In genomic region chr13:36888645-36889044, GRCh38 we compare ENCODE assay signal across 21 cellular contexts. TPM values are rescaled to one million over a fixed set of nuclear protein-coding genes. Genes with fewer than 3 reads are reported as not detected.
A peak's percentile ranks its signal among the peaks of the same experiment; 100 is the strongest.
DNase-seq lines count a peak whose midpoint lies in the region; ATAC-seq, FAIRE-seq and TF ChIP-seq lines count a peak whose summit lies in the region.
"Had no signal": no experiment of that assay in that cellular context is flagged by ENCODE, and none has a peak within 500 bp of the region (broad histone marks: within the 10 kb centered on the region; RNA-seq: fewer than 3 reads in every experiment).

No MANE protein-coding gene starts in this region.

- H3K4me1 ChIP-seq in right cardiac atrium (ENCODE audit: control insufficient read depth, insufficient read depth, low read length) (peaks cover 7% of the 10 kb centered on the region), right atrium auricular region (peaks cover 0 to 11% of the 10 kb centered on the region in 2 donors), mesendoderm (ENCODE audit: control insufficient read depth, low read depth, low read length) (peaks cover 15% of the 10 kb centered on the region), pancreas (no peaks in the 10 kb centered on the region)
- H3K4me1 ChIP-seq: A549 had no signal

- TF ChIP-seq CTCF in right atrium auricular region (IDR thresholded peaks at IDR 0.05) = no peak
- no peak for TF ChIP-seq CTCF in pancreas (IDR thresholded peaks at IDR 0.05)

- no peaks in the 10 kb centered on the region for H3K9me3 Mint-ChIP-seq in T-helper 2 cell treated with Interferon-gamma antibody and Interleukin-4, amounts not matched to agents 5 μg/mL and 100 μg/mL, for 36 hours

- no peaks in the 10 kb centered on the region for H3K79me1 ChIP-seq in mesendoderm (ENCODE audit: low read length)

- H3K36me3 ChIP-seq in right atrium auricular region (no peaks in the 10 kb centered on the region), mesendoderm (ENCODE audit: control insufficient read depth, insufficient read depth, low read length) (no peaks in the 10 kb centered on the region), pancreas (no peaks in the 10 kb centered on the region)
- H3K36me3 ChIP-seq: MG63, Peyer's patch had no signal

- H3K27ac ChIP-seq in right cardiac atrium (ENCODE audit: low read length) (no peak overlapping the region), right atrium auricular region (peak overlapping the region in 1 of 2 donors; percentile 16), mesendoderm (ENCODE audit: low read depth, low read length) (no peak overlapping the region), pancreas (no peak overlapping the region)
- H3K27ac ChIP-seq: A549, C4-2B, GM23248, Peyer's patch had no signal

- no peak overlapping the region for H3K23ac ChIP-seq in mesendoderm (ENCODE audit: low read length)

- H2BK120ac ChIP-seq in mesendoderm (ENCODE audit: low read depth, low read length) = no peak overlapping the region

- FAIRE-seq in pancreas (lab: Jason Lieb, UNC) = no peak
- FAIRE-seq: A549, GM12878, GM19239 had no signal

- peak overlapping the region; percentile 17 for H2BK5ac ChIP-seq in mesendoderm (ENCODE audit: low read length)

- intact Hi-C loops in right cardiac atrium (cut with DNase I) = no loop called here
- intact Hi-C loops in pancreas (cut with DNase I) = no loop called here

- no peak overlapping the region for H3K9ac ChIP-seq in mesendoderm (ENCODE audit: low read length)
- H3K9ac ChIP-seq: GM23248, SK-N-SH had no signal

- ATAC-seq in right cardiac atrium (peak; percentile 62 to 78), GM18502 (IDR thresholded peaks at IDR 0.05; ENCODE audit: poor library complexity, unreplicated experiment) (no peak), pancreas (no peak)
- ATAC-seq: A549 had no signal

- no peak overlapping the region for H3K4me3 Mint-ChIP-seq in T-helper 2 cell treated with Interferon-gamma antibody and Interleukin-4, amounts not matched to agents 5 μg/mL and 100 μg/mL, for 36 hours

- no peaks in the 10 kb centered on the region for H3K9me3 ChIP-seq in right cardiac atrium (ENCODE audit: control insufficient read depth, low read length)
- no peaks in the 10 kb centered on the region for H3K9me3 ChIP-seq in right atrium auricular region
- no peaks in the 10 kb centered on the region for H3K9me3 ChIP-seq in pancreas
- H3K9me3 ChIP-seq: A549, MG63, Peyer's patch, SK-N-SH had no signal

- H4K5ac ChIP-seq in mesendoderm (ENCODE audit: low read length) = no peak overlapping the region

- H3K27me3 Mint-ChIP-seq in T-helper 2 cell treated with Interferon-gamma antibody and Interleukin-4, amounts not matched to agents 5 μg/mL and 100 μg/mL, for 36 hours (ENCODE audit: low read depth) = peaks cover 16% of the 10 kb centered on the region

- H3K18ac ChIP-seq in mesendoderm (ENCODE audit: low read length) = no peak overlapping the region

- H3K27me3 ChIP-seq in right cardiac atrium (ENCODE audit: control insufficient read depth, insufficient read depth) (no peaks in the 10 kb centered on the region), right atrium auricular region (no peaks in the 10 kb centered on the region), mesendoderm (ENCODE audit: insufficient read depth, low read length, poor library complexity) (no peaks in the 10 kb centered on the region), pancreas (no peaks in the 10 kb centered on the region)
- H3K27me3 ChIP-seq: MG63, Peyer's patch had no signal

- H3K56ac ChIP-seq in mesendoderm (ENCODE audit: low read length) = no peak overlapping the region

- H4K8ac ChIP-seq in mesendoderm (ENCODE audit: low read depth, low read length) = no peak overlapping the region

- no peak overlapping the region for H3K4me2 ChIP-seq in mesendoderm (ENCODE audit: low read length)
- H3K4me2 ChIP-seq: A549, SK-N-SH had no signal

- H3K36me3 Mint-ChIP-seq in T-helper 2 cell treated with Interferon-gamma antibody and Interleukin-4, amounts not matched to agents 5 μg/mL and 100 μg/mL, for 36 hours (ENCODE audit: low read depth) = no peaks in the 10 kb centered on the region

- H3K4ac ChIP-seq in mesendoderm (ENCODE audit: low read depth, low read length) = no peak overlapping the region

- no peak overlapping the region for H3K27ac Mint-ChIP-seq in T-helper 2 cell treated with Interferon-gamma antibody and Interleukin-4, amounts not matched to agents 5 μg/mL and 100 μg/mL, for 36 hours

- no peak overlapping the region for H2AK5ac ChIP-seq in mesendoderm (ENCODE audit: low read length)

- no peak for DNase-seq in right cardiac atrium
- DNase-seq in right atrium auricular region (ENCODE audit: low spot score) = no peak
- peak; percentile 44 for DNase-seq in astrocyte of the hippocampus (ENCODE audit: low read depth, low spot score)
- no peak for DNase-seq in mesendoderm
- no peak for DNase-seq in T-helper 2 cell treated with Interferon-gamma antibody and Interleukin-4, amounts not matched to agents 5 μg/mL and 100 μg/mL, for 36 hours (ENCODE audit: low spot score)
- DNase-seq in pancreas = no peak
- DNase-seq in NCI-H2227 (lab: John Stamatoyannopoulos, UW; ENCODE audit: unreplicated experiment) = no peak
- DNase-seq: GM23248, KG1, MG63, NCI-H1436, NCI-H2029 treated with DMSO at 0.1 percent for 48 hours, NCI-H774, Peyer's patch, Right ventricle myocardium superior, SK-N-SH had no signal

- no peaks in the 10 kb centered on the region for H3K4me1 Mint-ChIP-seq in T-helper 2 cell treated with Interferon-gamma antibody and Interleukin-4, amounts not matched to agents 5 μg/mL and 100 μg/mL, for 36 hours (ENCODE audit: low read depth)

- H3K4me3 ChIP-seq in right cardiac atrium (ENCODE audit: low read length) (no peak overlapping the region), right atrium auricular region (no peak overlapping the region), mesendoderm (ENCODE audit: low read length) (no peak overlapping the region), pancreas (no peak overlapping the region)
- H3K4me3 ChIP-seq: A549, GM12878, GM23248, MG63, Peyer's patch had no signal

- H3K79me2 ChIP-seq in mesendoderm (ENCODE audit: control insufficient read depth, insufficient read depth, low read length) = no peaks in the 10 kb centered on the region

- 46% methylated on average over 3 of the region's 3 CpGs for WGBS in right cardiac atrium
- no CpG with 5 or more reads among the region's 3 CpGs for WGBS in mesendoderm (ENCODE audit: extremely low coverage, insufficient coverage, low lambda C conversion rate)
- WGBS in pancreas, 2 donors = 65 to 73% methylated on average over 3 of the region's 3 CpGs

- no peak overlapping the region for H2BK15ac ChIP-seq in mesendoderm (replicated peaks; ENCODE audit: low read depth)

RNA-seq across cellular contexts. Expression of gene SMAD9, which starts 31.4 kb away (rescaled TPM):
- total RNA-seq in right cardiac atrium (10 to 100 TPM; 10.2 to 20.0 (median 13.3) TPM), right atrium auricular region (10 to 100 TPM in 1 of 2 donors, 1 to 10 TPM in 1; 3.2 to 15.6 TPM), pancreas (1 to 10 TPM in 3 of 6 donors, under 1 TPM in 3; 0.32 to 1.6 (median 1.0) TPM)
- polyA plus RNA-seq in right cardiac atrium (4.9 TPM), pancreas (1 to 10 TPM in 1 of 2 donors, under 1 TPM in 1; 0.68 to 1.3 TPM)
- 0.74 TPM for polyA plus RNA-seq in mesendoderm (2013, experiment 1 of 2)
- polyA plus RNA-seq in mesendoderm (2013, experiment 2 of 2) = 0.66 TPM
- total RNA-seq: GM12878 had no signal

Comparison
In these comparisons a context has a peak if more than half of its experiments do, and no peak if none do; other contexts are left out.
1. ATAC-seq: peak in right cardiac atrium (2 of 2); none in GM18502 (single experiment) and pancreas (0 of 4).